In the genomic region with DNA sequence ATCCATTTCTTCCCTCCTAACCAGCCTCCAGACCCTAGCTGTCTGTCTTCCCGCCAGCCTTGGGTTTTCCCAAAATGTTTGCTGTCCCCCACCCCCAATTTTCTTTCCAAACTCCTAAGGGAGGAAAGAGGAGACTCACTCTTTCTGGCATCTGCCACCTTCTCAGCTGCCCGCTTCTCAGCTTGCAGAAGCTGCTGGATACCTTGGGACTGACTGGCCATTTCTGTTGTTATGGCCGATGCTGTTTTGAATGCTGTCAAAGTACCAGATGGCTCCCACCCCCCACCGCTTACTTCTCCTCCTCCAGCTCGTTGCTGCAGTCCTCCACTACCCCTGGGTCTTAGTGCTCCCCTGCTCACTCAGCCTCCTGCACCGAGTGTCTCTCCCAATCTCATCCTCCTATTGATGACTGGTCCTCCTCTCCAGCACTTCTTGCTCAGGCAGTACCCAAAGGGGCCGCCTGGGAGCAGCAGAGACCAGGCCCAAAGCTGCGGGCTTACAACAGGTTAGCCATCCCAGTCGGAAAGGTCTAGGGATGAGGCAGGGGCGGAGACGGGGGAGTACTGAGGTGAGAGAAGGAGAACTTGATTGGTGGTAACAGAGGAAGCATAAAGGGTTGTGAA, we compare ENCODE assay signal across 8 cellular contexts. TPM values are rescaled to one million over a fixed set of nuclear protein-coding genes. Genes with fewer than 3 reads are reported as not detected.
A peak's percentile ranks its signal among the peaks of the same experiment; 100 is the strongest.
DNase-seq lines count a peak whose midpoint lies in the region; ATAC-seq and TF ChIP-seq lines count a peak whose summit lies in the region.

A gene (minus strand): TSS at position 270 of the 623 bp plus-strand sequence. CDS start 49 bp downstream, at position 221.

- H3K27ac Mint-ChIP-seq in CD8-positive, alpha-beta memory T cell: peak within 1 kb of the TSS; percentile 83 to 99 (median 96)
- H3K27ac Mint-ChIP-seq in naive thymus-derived CD8-positive, alpha-beta T cell: peak within 1 kb of the TSS; percentile 87 to 99 (median 96)
- H3K27ac Mint-ChIP-seq in stimulated activated naive B cell treated with anti-CD40 and anti-IgM and Interleukin-4, amounts not matched to agents 10 μg/mL and 1 μg/mL and 100 μg/mL, for 72 hours: peak within 1 kb of the TSS; percentile 85

- POLR2A ChIA-PET in CD8-positive, alpha-beta memory T cell (lab: Charles Lee): interaction anchor here (1.4 to 2.2 kb wide), 2 partner anchors 47 to 51 kb away, joined by 7 to 9 read pairs; a partner anchor contains a TSS
- POLR2A ChIA-PET in naive thymus-derived CD8-positive, alpha-beta T cell (lab: Charles Lee): interaction anchor here (0.6 to 8.8 kb wide), 11 partner anchors 12 to 355 kb away, joined by 3 to 155 read pairs (median 6); a partner anchor contains a TSS

- H3K4me3 Mint-ChIP-seq in CD8-positive, alpha-beta memory T cell: peak within 1 kb of the TSS; percentile 74 to 93 (median 91)
- peak within 1 kb of the TSS; percentile 82 to 98 (median 92) for H3K4me3 Mint-ChIP-seq in naive thymus-derived CD8-positive, alpha-beta T cell
- peak within 1 kb of the TSS; percentile 85 for H3K4me3 Mint-ChIP-seq in stimulated activated naive B cell treated with anti-CD40 and anti-IgM and Interleukin-4, amounts not matched to agents 10 μg/mL and 1 μg/mL and 100 μg/mL, for 72 hours

- TF ChIP-seq CTCF in LNCAP (IDR thresholded peaks at IDR 0.05) (peak; percentile 94), fibroblast of mammary gland (conservative IDR thresholded peaks at IDR 0.05; ENCODE audit: control insufficient read depth, insufficient read depth, low read depth, low read length) (peak; percentile 99)

- no peaks in the 10 kb centered on the region for H3K36me3 ChIP-seq in CD8-positive, alpha-beta memory T cell (ENCODE audit: insufficient read depth, low read length)

- H3K4me3 ChIP-seq in CD8-positive, alpha-beta memory T cell (ENCODE audit: low read length): peak within 1 kb of the TSS; percentile 67
- peak within 1 kb of the TSS; percentile 41 for H3K4me3 ChIP-seq in fibroblast of mammary gland (ENCODE audit: control insufficient read depth, low read depth, low read length)

- peak; percentile 71 to 87 (median 79) for DNase-seq in CD8-positive, alpha-beta memory T cell
- DNase-seq in RPMI8226: peak; percentile 88
- peak; percentile 63 to 68 for DNase-seq in activated T-helper 1 cell treated with anti-CD3 and anti-CD28 coated beads, Interleukin-2, amount 50 U/mL, for 16 hours (ENCODE audit: low read depth in 1 of 2, low spot score in 1 of 2)
- peak; percentile 91 for DNase-seq in fibroblast of mammary gland (ENCODE audit: low read depth)
- DNase-seq in naive thymus-derived CD8-positive, alpha-beta T cell: peak; percentile 68 to 89 (median 80)
- peak; percentile 86 for DNase-seq in stimulated activated naive B cell treated with anti-CD40 and anti-IgM and Interleukin-4, amounts not matched to agents 10 μg/mL and 1 μg/mL and 100 μg/mL, for 72 hours

- peaks cover 40 to 51% (median 51%) of the 10 kb centered on the region in 3 donors for H3K4me1 Mint-ChIP-seq in CD8-positive, alpha-beta memory T cell
- H3K4me1 Mint-ChIP-seq in naive thymus-derived CD8-positive, alpha-beta T cell: peaks cover 18 to 53% (median 36%) of the 10 kb centered on the region in 4 donors
- peaks cover 28 to 59% of the 10 kb centered on the region in 2 donors for H3K4me1 Mint-ChIP-seq in stimulated activated naive B cell treated with anti-CD40 and anti-IgM and Interleukin-4, amounts not matched to agents 10 μg/mL and 1 μg/mL and 100 μg/mL, for 72 hours

- peak; percentile 39 for ATAC-seq in GM21576 (IDR thresholded peaks at IDR 0.05; ENCODE audit: unreplicated experiment)
- ATAC-seq in naive thymus-derived CD8-positive, alpha-beta T cell: peak; percentile 49 to 54
- ATAC-seq in stimulated activated naive B cell treated with anti-CD40 and anti-IgM and Interleukin-4, amounts not matched to agents 10 μg/mL and 1 μg/mL and 100 μg/mL, for 72 hours (replicated peaks): peak; percentile 68 to 70

- peaks cover 0 to 12% (median 0%) of the 10 kb centered on the region in 3 donors for H3K36me3 Mint-ChIP-seq in CD8-positive, alpha-beta memory T cell
- peaks cover 0 to under 1% (median 0%) of the 10 kb centered on the region in 3 donors for H3K36me3 Mint-ChIP-seq in naive thymus-derived CD8-positive, alpha-beta T cell
- H3K36me3 Mint-ChIP-seq in stimulated activated naive B cell treated with anti-CD40 and anti-IgM and Interleukin-4, amounts not matched to agents 10 μg/mL and 1 μg/mL and 100 μg/mL, for 72 hours: peaks cover 20 to 23% of the 10 kb centered on the region in 2 donors

- H3K9me3 Mint-ChIP-seq in CD8-positive, alpha-beta memory T cell: no peaks in the 10 kb centered on the region
- no peaks in the 10 kb centered on the region for H3K9me3 Mint-ChIP-seq in naive thymus-derived CD8-positive, alpha-beta T cell
- H3K9me3 Mint-ChIP-seq in stimulated activated naive B cell treated with anti-CD40 and anti-IgM and Interleukin-4, amounts not matched to agents 10 μg/mL and 1 μg/mL and 100 μg/mL, for 72 hours: no peaks in the 10 kb centered on the region

- H3K27ac ChIP-seq in CD8-positive, alpha-beta memory T cell (ENCODE audit: low read depth, low read length): peak within 1 kb of the TSS; percentile 71

- H3K27me3 ChIP-seq in CD8-positive, alpha-beta memory T cell (ENCODE audit: insufficient read depth, low read length, poor library complexity, severe bottlenecking): no peaks in the 10 kb centered on the region

- CTCF ChIA-PET in CD8-positive, alpha-beta memory T cell (lab: Charles Lee): interaction anchor here (0.7 to 32.2 kb wide), 10 partner anchors 11 to 525 kb away, joined by 3 to 576 read pairs (median 4); a partner anchor contains a TSS

- H3K27me3 Mint-ChIP-seq in CD8-positive, alpha-beta memory T cell: no peaks in the 10 kb centered on the region
- no peaks in the 10 kb centered on the region for H3K27me3 Mint-ChIP-seq in naive thymus-derived CD8-positive, alpha-beta T cell
- no peaks in the 10 kb centered on the region for H3K27me3 Mint-ChIP-seq in stimulated activated naive B cell treated with anti-CD40 and anti-IgM and Interleukin-4, amounts not matched to agents 10 μg/mL and 1 μg/mL and 100 μg/mL, for 72 hours

- no peaks in the 10 kb centered on the region for H3K9me3 ChIP-seq in CD8-positive, alpha-beta memory T cell (ENCODE audit: low read length)

- H3K4me1 ChIP-seq in CD8-positive, alpha-beta memory T cell (ENCODE audit: insufficient read depth, low read length): peaks cover 30% of the 10 kb centered on the region

RNA-seq across cellular contexts. Expression of the gene that starts here (rescaled TPM):
- total RNA-seq in CD8-positive, alpha-beta memory T cell: 1 to 10 TPM in 1 of 2 experiments, under 1 TPM in 1; 0.94 to 2.0 TPM
- polyA plus RNA-seq in CD8-positive, alpha-beta memory T cell: 1.4 TPM
- 1 to 10 TPM; 7.9 TPM for total RNA-seq in naive thymus-derived CD8-positive, alpha-beta T cell
- under 1 TPM in 2 of 3 donors, not detected in 1; 0.55 to 0.56 TPM for polyA plus RNA-seq in naive thymus-derived CD8-positive, alpha-beta T cell

Comparison
In these comparisons a context has a peak if more than half of its experiments do, and no peak if none do; other contexts are left out.
1. Peak in every context shown above with its lines: DNase-seq, ATAC-seq, H3K4me3 ChIP-seq and H3K27ac ChIP-seq.